Comparison of ENCODE assay signal across 8 cellular contexts in genomic region chr16:14974656-14975417, GRCh38. TPM values are rescaled to one million over a fixed set of nuclear protein-coding genes. Genes with fewer than 3 reads are reported as not detected.
DNase-seq lines count a peak whose midpoint lies in the region; ATAC-seq and TF ChIP-seq lines count a peak whose summit lies in the region.
"Not testable (repeated sequence)": the region's sequence is repeated elsewhere in the genome, so short reads cannot be mapped to it uniquely, and the experiment has no call there.

Gene PDXDC1, plus strand, starts transcription at chr16:14975026. Its CDS starts 174 bp downstream, at chr16:14975200.

- CTCF ChIA-PET in activated CD4-positive, alpha-beta memory T cell treated with anti-CD3 and anti-CD28 coated beads for 36 hours (lab: Charles Lee) = not testable (repeated sequence)

- TF ChIP-seq CTCF in dorsolateral prefrontal cortex (IDR thresholded peaks at IDR 0.05 in 54 of 56, conservative IDR thresholded peaks at IDR 0.05 in 2 of 56; ENCODE audit: low read depth in 1 of 56, partially characterized antibody in 56 of 56) = peak in 22 of 56 donors; percentile 4 to 39 (median 20)
- TF ChIP-seq CTCF in right lobe of liver (IDR thresholded peaks at IDR 0.05) = peak in 2 of 4 donors; percentile 5 to 10

- H3K4me1 Mint-ChIP-seq in CD4-positive, CD25-positive, alpha-beta regulatory T cell = peaks cover 4 to 38% (median 22%) of the 10 kb centered on the region in 4 donors
- H3K4me1 Mint-ChIP-seq in activated CD4-positive, alpha-beta memory T cell treated with anti-CD3 and anti-CD28 coated beads for 36 hours (ENCODE audit: low read depth) = peaks cover 20% of the 10 kb centered on the region

- under 1% methylated on average over 40 of the region's 74 CpGs for WGBS in right lobe of liver (ENCODE audit: insufficient coverage, low coverage, low lambda C conversion rate, missing lambda C conversion rate)

- POLR2A ChIA-PET in activated CD4-positive, alpha-beta memory T cell treated with anti-CD3 and anti-CD28 coated beads for 36 hours (lab: Charles Lee) = not testable (repeated sequence)

- H3K27me3 Mint-ChIP-seq in CD4-positive, CD25-positive, alpha-beta regulatory T cell; activated CD4-positive, alpha-beta memory T cell treated with anti-CD3 and anti-CD28 coated beads for 36 hours: not testable (repeated sequence)

- DNase-seq in CD4-positive, CD25-positive, alpha-beta regulatory T cell = peak; percentile 98 to 100 (median 99)
- DNase-seq in HK-2 (ENCODE audit: unreplicated experiment) (peak; percentile 94), NCI-H82 treated with DMSO at 0.1 percent for 48 hours (lab: John Stamatoyannopoulos, UW; ENCODE audit: unreplicated experiment) (peak; percentile 74), dorsolateral prefrontal cortex (peak; percentile 78 to 98 (median 90)), right lobe of liver (peak; percentile 95 to 99 (median 97))
- DNase-seq in activated CD4-positive, alpha-beta memory T cell treated with anti-CD3 and anti-CD28 coated beads for 36 hours = peak; percentile 97
- peak; percentile 98 for DNase-seq in stimulated activated CD4-positive, alpha-beta T cell treated with anti-CD3 and anti-CD28 coated beads, Interleukin-4, amount 100 ng/mL, for 24 hours

- H3K36me3 Mint-ChIP-seq in CD4-positive, CD25-positive, alpha-beta regulatory T cell; activated CD4-positive, alpha-beta memory T cell treated with anti-CD3 and anti-CD28 coated beads for 36 hours: not testable (repeated sequence)

- ATAC-seq in CD4-positive, CD25-positive, alpha-beta regulatory T cell (ENCODE audit: low read depth in 2 of 2) = peak; percentile 97 to 99
- ATAC-seq in GM19452 (IDR thresholded peaks at IDR 0.05; ENCODE audit: unreplicated experiment) = peak; percentile 95
- peak; percentile 92 to 96 (median 93) for ATAC-seq in right lobe of liver

- intact Hi-C loops in activated CD4-positive, alpha-beta memory T cell treated with anti-CD3 and anti-CD28 coated beads for 36 hours (cut with micrococcal nuclease); right lobe of liver (cut with DNase I): not testable (repeated sequence)
- intact Hi-C loops in dorsolateral prefrontal cortex (cut with DNase I) = loop anchor here in 1 of 2 donors (5.0 kb wide), 1 partner anchor 82 kb away; the partner anchor contains the start of gene NTAN1

- H3K4me1 ChIP-seq in CD4-positive, CD25-positive, alpha-beta regulatory T cell (ENCODE audit: control insufficient read depth, insufficient read depth, low read length, poor library complexity, severe bottlenecking) = peaks cover 11% of the 10 kb centered on the region
- peaks cover 0 to 44% (median 19%) of the 10 kb centered on the region in 4 donors for H3K4me1 ChIP-seq in right lobe of liver

- H3K9me3 Mint-ChIP-seq in CD4-positive, CD25-positive, alpha-beta regulatory T cell; activated CD4-positive, alpha-beta memory T cell treated with anti-CD3 and anti-CD28 coated beads for 36 hours: not testable (repeated sequence)

- H3K4me3 ChIP-seq in CD4-positive, CD25-positive, alpha-beta regulatory T cell (ENCODE audit: low read depth, low read length) = peak within 1 kb of the TSS; percentile 82
- peak within 1 kb of the TSS; percentile 68 to 100 (median 88) for H3K4me3 ChIP-seq in dorsolateral prefrontal cortex
- peak within 1 kb of the TSS; percentile 84 to 99 (median 96) for H3K4me3 ChIP-seq in right lobe of liver

- H3K4me3 Mint-ChIP-seq in CD4-positive, CD25-positive, alpha-beta regulatory T cell = peak within 1 kb of the TSS; percentile 94 to 99 (median 96)
- peak within 1 kb of the TSS; percentile 87 for H3K4me3 Mint-ChIP-seq in activated CD4-positive, alpha-beta memory T cell treated with anti-CD3 and anti-CD28 coated beads for 36 hours

- not testable (repeated sequence) for H3K36me3 ChIP-seq in CD4-positive, CD25-positive, alpha-beta regulatory T cell (ENCODE audit: control insufficient read depth, insufficient read depth, low read length); right lobe of liver

- H3K27me3 ChIP-seq in CD4-positive, CD25-positive, alpha-beta regulatory T cell (ENCODE audit: control insufficient read depth, insufficient read depth, low read length); dorsolateral prefrontal cortex; right lobe of liver: not testable (repeated sequence)

- peak within 1 kb of the TSS; percentile 86 for H3K27ac ChIP-seq in CD4-positive, CD25-positive, alpha-beta regulatory T cell (ENCODE audit: insufficient read depth, low read length, poor library complexity, severe bottlenecking)
- H3K27ac ChIP-seq in dorsolateral prefrontal cortex (peak within 1 kb of the TSS; percentile 2 to 97 (median 80)), right lobe of liver (peak within 1 kb of the TSS; percentile 80 to 94 (median 93))

- peak within 1 kb of the TSS; percentile 43 to 97 (median 94) for H3K27ac Mint-ChIP-seq in CD4-positive, CD25-positive, alpha-beta regulatory T cell
- peak within 1 kb of the TSS; percentile 79 for H3K27ac Mint-ChIP-seq in activated CD4-positive, alpha-beta memory T cell treated with anti-CD3 and anti-CD28 coated beads for 36 hours

- H3K9me3 ChIP-seq in CD4-positive, CD25-positive, alpha-beta regulatory T cell (ENCODE audit: control insufficient read depth in 2 of 2, low read length in 2 of 2); right lobe of liver: not testable (repeated sequence)

- TF ChIP-seq POLR2A in right lobe of liver (IDR thresholded peaks at IDR 0.05) = peak; percentile 91

RNA-seq across cellular contexts. Expression of gene PDXDC1, which starts in this region (rescaled TPM):
- total RNA-seq in CD4-positive, CD25-positive, alpha-beta regulatory T cell = 91.2 TPM
- polyA plus RNA-seq in CD4-positive, CD25-positive, alpha-beta regulatory T cell = 10 to 100 TPM; 27.4 to 31.7 (median 28.8) TPM
- total RNA-seq in activated CD4-positive, alpha-beta memory T cell treated with anti-CD3 and anti-CD28 coated beads for 36 hours = 10 to 100 TPM; 53.7 to 55.6 TPM
- 10 to 100 TPM; 42.5 to 87.3 (median 63.6) TPM for total RNA-seq in dorsolateral prefrontal cortex
- total RNA-seq in right lobe of liver = 100 to 1,000 TPM in 4 of 6 experiments, 10 to 100 TPM in 2; 78.8 to 144 (median 111) TPM

Comparison
In these comparisons a context has a peak if more than half of its experiments do, and no peak if none do; other contexts are left out.
1. Peak in every context shown above with its lines: DNase-seq, ATAC-seq, H3K4me3 ChIP-seq and H3K27ac ChIP-seq.